In genomic region chr9:107755267-107755666, GRCh38 we compare ENCODE assay signal across 9 cellular contexts.
DNase-seq lines count a peak whose midpoint lies in the region.
"Had no signal": no experiment of that assay in that cellular context is flagged by ENCODE, and none has a peak within 500 bp of the region (broad histone marks: within the 10 kb centered on the region; RNA-seq: fewer than 3 reads in every experiment).

No MANE protein-coding gene starts in this region.

- peaks cover 27% of the 10 kb centered on the region for H3K4me1 ChIP-seq in adipocyte (ENCODE audit: control insufficient read depth, insufficient read depth, low read length)

- H3K4me3 ChIP-seq in adipocyte (ENCODE audit: low read length): no peak overlapping the region

- H3K9ac ChIP-seq in adipocyte (ENCODE audit: low read length): no peak overlapping the region

- no peaks in the 10 kb centered on the region for H3K27me3 ChIP-seq in adipocyte (replicated peaks; ENCODE audit: control insufficient read depth, insufficient read depth, low read length)

- DNase-seq in SIG-M5 treated with dmso at 0.1 percent for 504 hours (lab: John Stamatoyannopoulos, UW; ENCODE audit: unreplicated experiment) (peak; percentile 84), SIG-M5 (lab: John Stamatoyannopoulos, UW) (no peak), adipocyte (ENCODE audit: low read depth) (peak; percentile 70), glomerular visceral epithelial cell (ENCODE audit: extremely low spot score) (peak; percentile 82), ureter (ENCODE audit: low spot score) (peak; percentile 77), hypothalamus (lab: John Stamatoyannopoulos, UW) (no peak), nucleus accumbens (lab: John Stamatoyannopoulos, UW) (no peak), NCI-H1694 treated with DMSO at 0.1 percent for 48 hours (lab: John Stamatoyannopoulos, UW) (no peak)
- DNase-seq: activated CD8-positive, alpha-beta memory T cell treated with anti-CD3 and anti-CD28 coated beads for 24 hours had no signal

- H3K9me3 ChIP-seq in adipocyte (ENCODE audit: control insufficient read depth, low read length): no peaks in the 10 kb centered on the region

- H3K36me3 ChIP-seq in adipocyte (ENCODE audit: control insufficient read depth, insufficient read depth, low read length, severe bottlenecking): no peaks in the 10 kb centered on the region

Comparison
In these comparisons a context has a peak if more than half of its experiments do, and no peak if none do; other contexts are left out.
1. DNase-seq: peak in SIG-M5 treated with dmso at 0.1 percent for 504 hours (single experiment), adipocyte (single experiment), glomerular visceral epithelial cell (single experiment) and ureter (single experiment); none in SIG-M5 (single experiment), hypothalamus (0 of 51), nucleus accumbens (0 of 56) and NCI-H1694 treated with DMSO at 0.1 percent for 48 hours (single experiment).